In genomic region chr15:58460108-58460507, GRCh38 we compare ENCODE assay signal across 2 cellular contexts.
TF ChIP-seq lines count a peak whose summit lies in the region.

No MANE protein-coding gene starts in this region.

TF ChIP-seq in liver, 16 proteins besides CTCF, POLR2A, EP300 and RAD21:
- no peak for TF ChIP-seq REST (IDR thresholded peaks at IDR 0.05)
- no peak for TF ChIP-seq SP1 (IDR thresholded peaks at IDR 0.05)
- TF ChIP-seq JUND (IDR thresholded peaks at IDR 0.05): no peak
- no peak for TF ChIP-seq TAF1 (conservative IDR thresholded peaks at IDR 0.05)
- no peak for TF ChIP-seq RXRA (IDR thresholded peaks at IDR 0.05)
- TF ChIP-seq YY1 (IDR thresholded peaks at IDR 0.05): no peak
- TF ChIP-seq ZBTB33 (IDR thresholded peaks at IDR 0.05): no peak
- TF ChIP-seq EGR1 (IDR thresholded peaks at IDR 0.05; ENCODE audit: low read depth in 2 of 2): no peak

TF ChIP-seq in HepG2, 621 proteins besides CTCF, POLR2A, EP300 and RAD21 (continued from another document):
- no peak for TF ChIP-seq MAF1 (CRISPR knock-in tag; IDR thresholded peaks at IDR 0.05; ENCODE audit: borderline replicate concordance)
- no peak for TF ChIP-seq MEIS1 (CRISPR knock-in tag; IDR thresholded peaks at IDR 0.05; ENCODE audit: borderline replicate concordance)
- no peak for TF ChIP-seq GLMP (CRISPR knock-in tag; IDR thresholded peaks at IDR 0.05; ENCODE audit: borderline replicate concordance)
- TF ChIP-seq RBM39 (IDR thresholded peaks at IDR 0.05; ENCODE audit: low read depth, low read length, poor library complexity, severe bottlenecking): no peak
- TF ChIP-seq XRCC5 (optimal IDR thresholded peaks at IDR 0.05; ENCODE audit: low read length): no peak
- no peak for TF ChIP-seq PPARG (CRISPR knock-in tag; conservative IDR thresholded peaks at IDR 0.05)
- no peak for TF ChIP-seq E2F5 (CRISPR knock-in tag; conservative IDR thresholded peaks at IDR 0.05)
- no peak for TF ChIP-seq CHD4 (IDR thresholded peaks at IDR 0.05; ENCODE audit: borderline replicate concordance, low read length)
